1 cellular context compared by ENCODE assay signal in the genomic region with DNA sequence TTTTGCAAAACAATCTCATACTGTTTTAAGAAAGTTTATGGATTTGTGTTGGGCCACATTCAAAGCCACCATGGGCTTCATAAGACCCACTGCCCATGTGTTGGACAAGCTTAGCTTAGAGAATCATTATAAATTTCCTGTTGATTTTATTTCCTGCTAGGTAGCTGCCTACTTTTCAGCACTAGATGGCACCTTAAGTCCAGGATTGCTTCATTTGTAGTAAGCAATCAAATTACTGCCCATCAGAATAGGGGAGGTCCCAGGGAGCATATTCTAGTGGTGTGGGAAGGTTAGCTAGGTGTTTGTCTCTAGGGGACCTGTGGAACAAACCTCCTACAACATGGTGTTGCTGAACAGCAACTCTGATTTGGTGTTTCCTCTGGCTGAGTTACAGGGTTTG.
TF ChIP-seq lines count a peak whose summit lies in the region.

No MANE protein-coding gene starts in this region.

TF ChIP-seq in HCT116, 20 proteins besides CTCF, POLR2A, EP300 and RAD21 (continued from another document):
- TF ChIP-seq, protein P1, sequence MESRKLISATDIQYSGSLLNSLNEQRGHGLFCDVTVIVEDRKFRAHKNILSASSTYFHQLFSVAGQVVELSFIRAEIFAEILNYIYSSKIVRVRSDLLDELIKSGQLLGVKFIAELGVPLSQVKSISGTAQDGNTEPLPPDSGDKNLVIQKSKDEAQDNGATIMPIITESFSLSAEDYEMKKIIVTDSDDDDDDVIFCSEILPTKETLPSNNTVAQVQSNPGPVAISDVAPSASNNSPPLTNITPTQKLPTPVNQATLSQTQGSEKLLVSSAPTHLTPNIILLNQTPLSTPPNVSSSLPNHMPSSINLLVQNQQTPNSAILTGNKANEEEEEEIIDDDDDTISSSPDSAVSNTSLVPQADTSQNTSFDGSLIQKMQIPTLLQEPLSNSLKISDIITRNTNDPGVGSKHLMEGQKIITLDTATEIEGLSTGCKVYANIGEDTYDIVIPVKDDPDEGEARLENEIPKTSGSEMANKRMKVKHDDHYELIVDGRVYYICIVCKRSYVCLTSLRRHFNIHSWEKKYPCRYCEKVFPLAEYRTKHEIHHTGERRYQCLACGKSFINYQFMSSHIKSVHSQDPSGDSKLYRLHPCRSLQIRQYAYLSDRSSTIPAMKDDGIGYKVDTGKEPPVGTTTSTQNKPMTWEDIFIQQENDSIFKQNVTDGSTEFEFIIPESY (IDR thresholded peaks at IDR 0.05; ENCODE audit: extremely low read depth, insufficient replicate concordance, low read length) = no peak
- no peak for TF ChIP-seq CEBPB (IDR thresholded peaks at IDR 0.05; ENCODE audit: low read depth)
- TF ChIP-seq EZH2phosphoT487 (IDR thresholded peaks at IDR 0.05; ENCODE audit: borderline replicate concordance) = no peak
- no peak for TF ChIP-seq SRF (IDR thresholded peaks at IDR 0.05; ENCODE audit: low read depth)
- TF ChIP-seq SIN3A (IDR thresholded peaks at IDR 0.05; ENCODE audit: low read depth) = no peak
- TF ChIP-seq, protein P2, sequence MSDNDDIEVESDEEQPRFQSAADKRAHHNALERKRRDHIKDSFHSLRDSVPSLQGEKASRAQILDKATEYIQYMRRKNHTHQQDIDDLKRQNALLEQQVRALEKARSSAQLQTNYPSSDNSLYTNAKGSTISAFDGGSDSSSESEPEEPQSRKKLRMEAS (IDR thresholded peaks at IDR 0.05) = no peak
- no peak for TF ChIP-seq ELF1 (IDR thresholded peaks at IDR 0.05; ENCODE audit: borderline replicate concordance, low read depth)
- no peak for TF ChIP-seq CBX3 (IDR thresholded peaks at IDR 0.05; ENCODE audit: low read depth)
TF ChIP-seq in HCT116: peak in this region for 0.
